Comparison of ENCODE assay signal across 8 cellular contexts in the genomic region with DNA sequence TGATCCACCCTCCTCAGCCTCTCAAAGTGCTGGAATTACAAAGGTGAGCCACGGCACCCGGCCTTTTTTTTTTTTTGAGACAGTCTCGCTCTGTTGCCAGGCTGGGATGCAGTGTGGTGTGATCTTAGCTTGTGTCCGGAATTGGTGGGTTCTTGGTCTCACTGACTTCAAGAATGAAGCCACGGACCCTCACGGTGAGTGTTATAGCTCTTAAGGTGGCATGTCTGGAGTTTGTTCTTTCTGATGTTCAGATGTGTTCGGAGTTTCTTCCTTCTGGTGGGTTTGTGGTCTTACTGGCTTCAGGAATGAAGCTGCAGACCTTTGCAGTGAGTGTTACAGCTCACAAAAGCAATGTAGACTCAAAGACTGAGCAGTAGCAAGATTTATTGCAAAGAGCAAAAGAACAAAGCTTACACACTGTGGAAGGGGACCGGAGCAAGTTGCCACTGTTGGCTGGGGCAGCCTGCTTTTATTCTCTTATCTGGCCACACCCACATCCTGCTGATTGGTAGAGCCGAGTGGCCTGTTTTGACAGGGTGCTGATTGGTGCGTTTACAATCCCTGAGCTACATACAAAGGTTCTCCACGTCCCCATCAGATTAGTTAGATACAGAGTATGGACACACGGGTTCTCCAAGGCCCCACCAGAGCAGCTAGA.
DNase-seq lines count a peak whose midpoint lies in the region; ATAC-seq and TF ChIP-seq lines count a peak whose summit lies in the region.
"Not testable (repeated sequence)": the region's sequence is repeated elsewhere in the genome, so short reads cannot be mapped to it uniquely, and the experiment has no call there.

No MANE protein-coding gene starts in this region.

- H3K9me3 ChIP-seq in CD4-positive, CD25-positive, alpha-beta regulatory T cell (ENCODE audit: control insufficient read depth in 2 of 2, low read length in 2 of 2); endodermal cell (ENCODE audit: control insufficient read depth, low read length): not testable (repeated sequence)

- peaks cover 15 to 87% (median 54%) of the 10 kb centered on the region in 4 donors for H3K4me1 Mint-ChIP-seq in CD4-positive, CD25-positive, alpha-beta regulatory T cell
- H3K4me1 Mint-ChIP-seq in IgD-negative memory B cell (peaks cover 14 to 20% (median 18%) of the 10 kb centered on the region in 3 donors), endodermal cell (peaks cover 16% of the 10 kb centered on the region), nephron progenitor cell (peaks cover 27% of the 10 kb centered on the region)

- not testable (repeated sequence) for H3K4me3 ChIP-seq in CD4-positive, CD25-positive, alpha-beta regulatory T cell (ENCODE audit: low read depth, low read length); endodermal cell (ENCODE audit: low read length)

- not testable (repeated sequence) for ATAC-seq in CD4-positive, CD25-positive, alpha-beta regulatory T cell (ENCODE audit: low read depth in 2 of 2); activated naive CD4-positive, alpha-beta T cell treated with anti-CD3 and anti-CD28 coated beads, Interleukin-2, amount 50 U/mL, for 72 hours

- H3K27me3 Mint-ChIP-seq in CD4-positive, CD25-positive, alpha-beta regulatory T cell; IgD-negative memory B cell; endodermal cell (ENCODE audit: insufficient read depth); nephron progenitor cell (ENCODE audit: low read depth, poor library complexity): not testable (repeated sequence)

- not testable (repeated sequence) for DNase-seq in CD4-positive, CD25-positive, alpha-beta regulatory T cell; activated naive CD4-positive, alpha-beta T cell treated with anti-CD3 and anti-CD28 coated beads, Interleukin-2, amount 50 U/mL, for 72 hours (ENCODE audit: low spot score in 2 of 2); nephron progenitor cell
- DNase-seq in T1000 (lab: John Stamatoyannopoulos, UW) (peak; percentile 84), endodermal cell (peak; percentile 71)
- DNase-seq in activated CD8-positive, alpha-beta memory T cell treated with anti-CD3 and anti-CD28 coated beads, Interleukin-2, amount 50 U/mL, for 48 hours, result peak; percentile 83
- DNase-seq in stimulated activated naive CD4-positive, alpha-beta T cell treated with Interleukin-2 at 50 U/mL for 16 hours (lab: John Stamatoyannopoulos, UW), result peak; percentile 21

- not testable (repeated sequence) for H3K27ac ChIP-seq in CD4-positive, CD25-positive, alpha-beta regulatory T cell (ENCODE audit: insufficient read depth, low read length, poor library complexity, severe bottlenecking); endodermal cell (ENCODE audit: low read depth, low read length)

- H3K27ac Mint-ChIP-seq in CD4-positive, CD25-positive, alpha-beta regulatory T cell, result peak overlapping the region; percentile 65 to 97 (median 87)
- H3K27ac Mint-ChIP-seq in IgD-negative memory B cell (peak overlapping the region in 2 of 3 donors; percentile 67 to 69), endodermal cell (peak overlapping the region; percentile 84), nephron progenitor cell (peak overlapping the region; percentile 99)
- H3K27ac Mint-ChIP-seq in activated naive CD4-positive, alpha-beta T cell treated with anti-CD3 and anti-CD28 coated beads, Interleukin-2, amount 50 U/mL, for 72 hours, result peak overlapping the region; percentile 93 to 95

- H3K9me3 Mint-ChIP-seq in CD4-positive, CD25-positive, alpha-beta regulatory T cell; IgD-negative memory B cell: not testable (repeated sequence)
- H3K9me3 Mint-ChIP-seq in activated naive CD4-positive, alpha-beta T cell treated with anti-CD3 and anti-CD28 coated beads, Interleukin-2, amount 50 U/mL, for 72 hours, result peaks cover 17 to 25% of the 10 kb centered on the region in 2 donors
- H3K9me3 Mint-ChIP-seq in endodermal cell (peaks cover 12% of the 10 kb centered on the region), nephron progenitor cell (peaks cover 10% of the 10 kb centered on the region)

- peak overlapping the region in 1 of 4 donors; percentile 57 for H3K4me3 Mint-ChIP-seq in CD4-positive, CD25-positive, alpha-beta regulatory T cell
- H3K4me3 Mint-ChIP-seq in IgD-negative memory B cell, endodermal cell, nephron progenitor cell: not testable (repeated sequence)

- H3K9ac ChIP-seq in endodermal cell (ENCODE audit: extremely low read depth, low read length, poor library complexity, severe bottlenecking), result not testable (repeated sequence)

- H3K27me3 ChIP-seq in CD4-positive, CD25-positive, alpha-beta regulatory T cell (ENCODE audit: control insufficient read depth, insufficient read depth, low read length); endodermal cell (ENCODE audit: control insufficient read depth, insufficient read depth, low read length, poor library complexity, severe bottlenecking): not testable (repeated sequence)

- not testable (repeated sequence) for H3K36me3 ChIP-seq in CD4-positive, CD25-positive, alpha-beta regulatory T cell (ENCODE audit: control insufficient read depth, insufficient read depth, low read length); endodermal cell (ENCODE audit: control insufficient read depth, insufficient read depth, low read length)

- peaks cover 34% of the 10 kb centered on the region for H3K4me1 ChIP-seq in CD4-positive, CD25-positive, alpha-beta regulatory T cell (ENCODE audit: control insufficient read depth, insufficient read depth, low read length, poor library complexity, severe bottlenecking)
- not testable (repeated sequence) for H3K4me1 ChIP-seq in endodermal cell (ENCODE audit: control insufficient read depth, insufficient read depth, low read length)

- WGBS in endodermal cell (ENCODE audit: insufficient coverage in 1 of 2, insufficient read length in 1 of 2), 2 experiments, result 93 to 100% methylated on average over 2 to 12 of the region's 12 CpGs

- H3K36me3 Mint-ChIP-seq in CD4-positive, CD25-positive, alpha-beta regulatory T cell, result peaks cover 13% of the 10 kb centered on the region
- not testable (repeated sequence) for H3K36me3 Mint-ChIP-seq in IgD-negative memory B cell; endodermal cell (ENCODE audit: low read depth); nephron progenitor cell (ENCODE audit: low read depth)
- H3K36me3 Mint-ChIP-seq in activated naive CD4-positive, alpha-beta T cell treated with anti-CD3 and anti-CD28 coated beads, Interleukin-2, amount 50 U/mL, for 72 hours, result peaks cover 34 to 42% of the 10 kb centered on the region in 2 donors

- TF ChIP-seq CTCF in endodermal cell (conservative IDR thresholded peaks at IDR 0.05); nephron progenitor cell (IDR thresholded peaks at IDR 0.05): not testable (repeated sequence)
